Comparison of ENCODE assay signal across 8 cellular contexts in genomic region chr6:80605165-80605989, GRCh38.
A peak's percentile ranks its signal among the peaks of the same experiment; 100 is the strongest.
DNase-seq lines count a peak whose midpoint lies in the region; ATAC-seq and TF ChIP-seq lines count a peak whose summit lies in the region.

No MANE protein-coding gene starts in this region.

- no peaks in the 10 kb centered on the region for H3K27me3 ChIP-seq in ACC112 (ENCODE audit: insufficient read depth, low read length)

- DNase-seq in GM13976 (ENCODE audit: low spot score) (no peak), SW480 (ENCODE audit: low spot score) (peak; percentile 36), glomerular endothelial cell (ENCODE audit: extremely low read depth, low read depth, low spot score) (peak; percentile 39), superior temporal gyrus (ENCODE audit: extremely low spot score) (peak; percentile 72)
- DNase-seq in Jurkat, Clone E6-1 (ENCODE audit: low read depth, low spot score) = peak; percentile 9
- no peak for DNase-seq in T-helper 2 cell treated with Interferon-gamma antibody and Interleukin-4, amounts not matched to agents 5 μg/mL and 100 μg/mL, for 36 hours (ENCODE audit: low spot score)

- peak overlapping the region; percentile 9; the same call in 1 of the 2 replicates for H3K27ac ChIP-seq in ACC112 (ENCODE audit: low read depth, low read length)

- H3K4me1 Mint-ChIP-seq in T-helper 2 cell treated with Interferon-gamma antibody and Interleukin-4, amounts not matched to agents 5 μg/mL and 100 μg/mL, for 36 hours (ENCODE audit: low read depth) = no peaks in the 10 kb centered on the region

- H3K4me3 Mint-ChIP-seq in T-helper 2 cell treated with Interferon-gamma antibody and Interleukin-4, amounts not matched to agents 5 μg/mL and 100 μg/mL, for 36 hours = no peak overlapping the region

- H3K4me3 ChIP-seq in ACC112 (ENCODE audit: low read depth, low read length) = no peak overlapping the region
- H3K4me3 ChIP-seq in Jurkat, Clone E6-1 (ENCODE audit: low read length) = no peak overlapping the region

- no peaks in the 10 kb centered on the region for H3K27me3 Mint-ChIP-seq in T-helper 2 cell treated with Interferon-gamma antibody and Interleukin-4, amounts not matched to agents 5 μg/mL and 100 μg/mL, for 36 hours (ENCODE audit: low read depth)

- peak overlapping the region; percentile 34 for H2AFZ ChIP-seq in ACC112 (ENCODE audit: low read length, unreplicated experiment)

- ATAC-seq in GM21717 (IDR thresholded peaks at IDR 0.05; ENCODE audit: unreplicated experiment) = no peak

- no peak overlapping the region for H3K27ac Mint-ChIP-seq in T-helper 2 cell treated with Interferon-gamma antibody and Interleukin-4, amounts not matched to agents 5 μg/mL and 100 μg/mL, for 36 hours

- in situ Hi-C loops in GM13976 (cut with MboI; ENCODE audit: low sequenced_read_pairs, unreplicated experiment) = loop anchor here (25.0 kb wide), 1 partner anchor 1407 kb away; no protein-coding TSS in a partner anchor

- no peaks in the 10 kb centered on the region for H3K79me2 ChIP-seq in ACC112 (ENCODE audit: control insufficient read depth, insufficient read depth, low read length, unreplicated experiment)

- H3K9me3 Mint-ChIP-seq in T-helper 2 cell treated with Interferon-gamma antibody and Interleukin-4, amounts not matched to agents 5 μg/mL and 100 μg/mL, for 36 hours = no peaks in the 10 kb centered on the region

- no peaks in the 10 kb centered on the region for H3K36me3 Mint-ChIP-seq in T-helper 2 cell treated with Interferon-gamma antibody and Interleukin-4, amounts not matched to agents 5 μg/mL and 100 μg/mL, for 36 hours (ENCODE audit: low read depth)

- H3K36me3 ChIP-seq in ACC112 (ENCODE audit: insufficient read depth, low read length) = no peaks in the 10 kb centered on the region

- H3K4me1 ChIP-seq in ACC112 (ENCODE audit: control insufficient read depth, insufficient read depth, low read length, unreplicated experiment) = peaks cover 38% of the 10 kb centered on the region

- peak; percentile 36 for TF ChIP-seq CTCF in GM13976 (IDR thresholded peaks at IDR 0.05; ENCODE audit: borderline replicate concordance, control extremely low read depth, extremely low read depth, insufficient read depth, missing control alignments)

Comparison
In these comparisons a context has a peak if more than half of its experiments do, and no peak if none do; other contexts are left out.
1. DNase-seq: peak in Jurkat, Clone E6-1 (single experiment), SW480 (single experiment), glomerular endothelial cell (single experiment) and superior temporal gyrus (single experiment); none in GM13976 (single experiment) and T-helper 2 cell treated with Interferon-gamma antibody and Interleukin-4, amounts not matched to agents 5 μg/mL and 100 μg/mL, for 36 hours (single experiment).